In genomic region chr12:45546545-45546944, GRCh38 we compare ENCODE assay signal across 18 cellular contexts.
DNase-seq lines count a peak whose midpoint lies in the region; ATAC-seq, FAIRE-seq and TF ChIP-seq lines count a peak whose summit lies in the region.
"Had no signal": no experiment of that assay in that cellular context is flagged by ENCODE, and none has a peak within 500 bp of the region (broad histone marks: within the 10 kb centered on the region; RNA-seq: fewer than 3 reads in every experiment).

No MANE protein-coding gene starts in this region.

- H3K4me1 ChIP-seq in Caco-2 (peaks cover 28% of the 10 kb centered on the region), K562 (replicated peaks in 1 of 2; ENCODE audit: control insufficient read depth in 2 of 2, insufficient read depth in 2 of 2, low read length in 2 of 2) (no peaks in the 10 kb centered on the region)
- H3K4me1 ChIP-seq: BE2C had no signal

- intact Hi-C loops in Caco-2 (cut with micrococcal nuclease; ENCODE audit: unreplicated experiment) (loop anchor here (5.0 kb wide), 2 partner anchors 51 to 161 kb away; no protein-coding TSS in a partner anchor), K562 (cut with micrococcal nuclease) (loop anchor here (10.0 kb wide), 1 partner anchor 358 kb away; no protein-coding TSS in a partner anchor)

- POLR2A ChIA-PET in Caco-2 (lab: Charles Lee): interaction anchor here (0.6 to 1.6 kb wide), 2 partner anchors 29 to 181 kb away, joined by 6 to 10 read pairs; no protein-coding TSS in a partner anchor
- POLR2A ChIA-PET in K562 (lab: Yijun Ruan, JAX): no interaction called here

- H3K4me3 ChIP-seq in Caco-2 (ENCODE audit: low read depth, low read length): no peak overlapping the region
- H3K4me3 ChIP-seq in K562: no peak overlapping the region
- H3K4me3 ChIP-seq: GM23338 had no signal

- peak in 1 of 2 experiments; percentile 20 for DNase-seq in Caco-2
- DNase-seq in NCI-H226: peak; percentile 16
- DNase-seq in K562 (ENCODE audit: extremely low read depth in 1 of 4, low spot score in 3 of 4): no peak
- no peak for DNase-seq in DMS79 treated with DMSO at 0.1 percent for 48 hours (lab: John Stamatoyannopoulos, UW)
- DNase-seq in NCI-H146 treated with DMSO at 0.1 percent for 48 hours (lab: John Stamatoyannopoulos, UW; ENCODE audit: unreplicated experiment): no peak
- DNase-seq in NK-92 (lab: John Stamatoyannopoulos, UW; ENCODE audit: unreplicated experiment): no peak
- DNase-seq: ACHN; BE2C; C1 segment of cervical spinal cord; CD4-positive, CD25-positive, alpha-beta regulatory T cell; CD8-positive, alpha-beta memory T cell; COR-L47; DMS153; DMS79; GF-D8; HCEC 1CT had no signal

- no peak overlapping the region for H2AFZ ChIP-seq in K562 (ENCODE audit: low read depth, low read length)
- H2AFZ ChIP-seq: GM23338 had no signal

- CTCF ChIA-PET in Caco-2 (lab: Charles Lee): interaction anchor here (0.9 to 1.3 kb wide), 5 partner anchors 13 to 181 kb away, joined by 3 to 7 read pairs (median 4); no protein-coding TSS in a partner anchor
- CTCF ChIA-PET in K562 (lab: Yijun Ruan, JAX; ENCODE audit: low intra/inter-chr PET ratio): no interaction called here

- 0% methylated on average over 2 of the region's 2 CpGs for WGBS in K562 (ENCODE audit: insufficient coverage, low coverage, missing lambda C conversion rate)

- H3K36me3 Mint-ChIP-seq in Caco-2 (ENCODE audit: insufficient read depth, unreplicated experiment): peaks cover 9% of the 10 kb centered on the region
- H3K36me3 Mint-ChIP-seq: CD4-positive, CD25-positive, alpha-beta regulatory T cell had no signal

- no peak overlapping the region for H3K27ac ChIP-seq in K562 (ENCODE audit: extremely low read depth, low read depth, low read length)

- peaks cover 50% of the 10 kb centered on the region for H3K4me1 Mint-ChIP-seq in Caco-2 (ENCODE audit: low read depth, unreplicated experiment)
- H3K4me1 Mint-ChIP-seq: GM23338 had no signal

- no peak for TF ChIP-seq EP300 in K562 (IDR thresholded peaks at IDR 0.05; ENCODE audit: low read length)

- H3K27me3 ChIP-seq in Caco-2 (replicated peaks; ENCODE audit: control insufficient read depth, insufficient read depth, low read length) (no peaks in the 10 kb centered on the region), K562 (ENCODE audit: control insufficient read depth in 2 of 2, insufficient read depth in 2 of 2, low read length in 2 of 2) (no peaks in the 10 kb centered on the region)

- peak overlapping the region; percentile 47 for H3K27ac Mint-ChIP-seq in Caco-2 (ENCODE audit: unreplicated experiment)
- H3K27ac Mint-ChIP-seq: CD4-positive, CD25-positive, alpha-beta regulatory T cell; CD8-positive, alpha-beta memory T cell; GM23338 had no signal

- H3K79me2 ChIP-seq in K562 (ENCODE audit: control insufficient read depth, insufficient read depth, low read length): no peaks in the 10 kb centered on the region

- H3K9me3 ChIP-seq in Caco-2: no peaks in the 10 kb centered on the region
- no peaks in the 10 kb centered on the region for H3K9me3 ChIP-seq in K562 (replicated peaks; ENCODE audit: control insufficient read depth, insufficient read depth, low read depth, low read length)
- H3K9me3 ChIP-seq: BE2C had no signal

- no peak for FAIRE-seq in K562 (lab: Jason Lieb, UNC)
- FAIRE-seq: H54 had no signal

- TF ChIP-seq RAD21 in K562 (CRISPR knock-in tag; conservative IDR thresholded peaks at IDR 0.05 in 1 of 2, IDR thresholded peaks at IDR 0.05 in 1 of 2): no peak

- in situ Hi-C loops in K562 (cut with MboI): no loop called here

- no peak overlapping the region for H3K4me2 ChIP-seq in K562 (ENCODE audit: insufficient read depth, low read length)
- H3K4me2 ChIP-seq: GM23338 had no signal

- H3K9ac ChIP-seq in K562 (ENCODE audit: insufficient read depth in 1 of 2, low read depth in 2 of 2, low read length in 2 of 2): no peak overlapping the region; a peak in 1 of 4 replicates

- H3K9me3 Mint-ChIP-seq in Caco-2 (ENCODE audit: unreplicated experiment): peaks cover 9% of the 10 kb centered on the region
- H3K9me3 Mint-ChIP-seq: CD4-positive, CD25-positive, alpha-beta regulatory T cell; CD8-positive, alpha-beta memory T cell; GM23338 had no signal

- H3K9me1 ChIP-seq in K562 (ENCODE audit: control insufficient read depth, insufficient read depth, low read length): no peaks in the 10 kb centered on the region

- no peaks in the 10 kb centered on the region for H3K27me3 Mint-ChIP-seq in Caco-2 (ENCODE audit: insufficient read depth, unreplicated experiment)

- H3K36me3 ChIP-seq in Caco-2 (ENCODE audit: control insufficient read depth, insufficient read depth, low read length) (no peaks in the 10 kb centered on the region), K562 (ENCODE audit: control insufficient read depth, insufficient read depth, low read length) (no peaks in the 10 kb centered on the region)
- H3K36me3 ChIP-seq: BE2C had no signal

- no peak for ATAC-seq in K562
- ATAC-seq: GM23338 had no signal

- BruUV-seq in Caco-2 (replicated peaks; lab: Mats Ljungman, UMichigan): no TSS peak
- BruUV-seq in K562 (replicated peaks; lab: Mats Ljungman, UMichigan): no TSS peak

- H3K4me3 Mint-ChIP-seq in Caco-2 (ENCODE audit: unreplicated experiment): peak overlapping the region; percentile 67
- H3K4me3 Mint-ChIP-seq: CD4-positive, CD25-positive, alpha-beta regulatory T cell; CD8-positive, alpha-beta memory T cell; GM23338 had no signal

- no peak for TF ChIP-seq CTCF in Caco-2 (IDR thresholded peaks at IDR 0.05; ENCODE audit: insufficient read depth in 1 of 2, low read depth in 1 of 2, low read length in 1 of 2, severe bottlenecking in 1 of 2, unreplicated experiment in 1 of 2)
- no peak for TF ChIP-seq CTCF in K562 (IDR thresholded peaks at IDR 0.05 in 2 of 3, conservative IDR thresholded peaks at IDR 0.05 in 1 of 3; ENCODE audit: insufficient read depth in 2 of 3, low read depth in 1 of 3, low read length in 3 of 3)

- TF ChIP-seq POLR2A in K562 (conservative IDR thresholded peaks at IDR 0.05): no peak

- H4K20me1 ChIP-seq in K562 (replicated peaks; ENCODE audit: control insufficient read depth, insufficient read depth, low read length): no peaks in the 10 kb centered on the region

TF ChIP-seq in K562, 482 proteins besides CTCF, POLR2A, EP300 and RAD21:
- no peak for TF ChIP-seq RFX5 (IDR thresholded peaks at IDR 0.05; ENCODE audit: low read depth, low read length)
- peak; percentile 58 for TF ChIP-seq C11orf30 (IDR thresholded peaks at IDR 0.05; ENCODE audit: low read depth)
- peak; percentile 47 for TF ChIP-seq MAFF (IDR thresholded peaks at IDR 0.05; ENCODE audit: low read length)
- TF ChIP-seq ZNF316 (IDR thresholded peaks at IDR 0.05): peak; percentile 69
- TF ChIP-seq CHCHD3 (CRISPR knock-in tag; IDR thresholded peaks at IDR 0.05): no peak
- TF ChIP-seq MAFG (tag; conservative IDR thresholded peaks at IDR 0.05): peak; percentile 50; the same call in 1 of the 2 replicates
- TF ChIP-seq MAFK (IDR thresholded peaks at IDR 0.05; ENCODE audit: low read length): peak; percentile 42; the same call in 1 of the 2 replicates
